15 cellular contexts compared by ENCODE assay signal in the genomic region with DNA sequence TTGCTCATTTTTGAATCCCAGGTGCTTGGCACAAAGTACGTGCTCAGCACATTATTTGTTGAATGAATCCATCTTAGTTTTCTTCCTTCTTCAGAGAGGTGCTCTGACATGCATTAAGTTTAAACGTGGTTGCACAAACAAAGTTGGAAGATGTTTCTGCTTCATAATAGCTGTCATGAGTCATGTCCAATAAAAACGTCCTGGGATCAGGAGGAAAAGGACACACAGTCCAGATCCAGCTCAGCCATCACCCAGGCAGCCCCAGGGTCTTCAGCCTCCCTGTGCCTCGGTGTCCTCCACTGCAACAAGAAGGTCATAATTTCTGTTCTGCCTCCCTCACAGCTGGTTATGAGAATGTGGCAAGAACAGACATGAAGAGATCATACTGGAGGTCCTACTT. TPM values are rescaled to one million over a fixed set of nuclear protein-coding genes. Genes with fewer than 3 reads are reported as not detected.
DNase-seq lines count a peak whose midpoint lies in the region; ATAC-seq and TF ChIP-seq lines count a peak whose summit lies in the region.
"Had no signal": no experiment of that assay in that cellular context is flagged by ENCODE, and none has a peak within 500 bp of the region (broad histone marks: within the 10 kb centered on the region; RNA-seq: fewer than 3 reads in every experiment).

No MANE protein-coding gene starts in this region.

- H3K9ac ChIP-seq in mesenchymal stem cell (ENCODE audit: low read length): no peak overlapping the region
- H3K9ac ChIP-seq: BLaER1 treated with 17β-estradiol and CSF1 and Interleukin-3, amounts not matched to agents 10 nM and 100 nM had no signal

- no peaks in the 10 kb centered on the region for H3K27me3 ChIP-seq in mesenchymal stem cell (ENCODE audit: control insufficient read depth in 1 of 2, insufficient read depth in 1 of 2, low read length in 2 of 2)
- H3K27me3 ChIP-seq: BLaER1 treated with 17β-estradiol and CSF1 and Interleukin-3, amounts not matched to agents 10 nM and 100 nM had no signal

- no peak overlapping the region for H2BK5ac ChIP-seq in mesenchymal stem cell (ENCODE audit: low read depth, low read length, poor library complexity, severe bottlenecking)

- H3K36me3 ChIP-seq in mesenchymal stem cell (ENCODE audit: control insufficient read depth in 1 of 2, insufficient read depth in 2 of 2, low read depth in 1 of 2, low read length in 2 of 2): no peaks in the 10 kb centered on the region
- H3K36me3 ChIP-seq: BLaER1 treated with 17β-estradiol and CSF1 and Interleukin-3, amounts not matched to agents 10 nM and 100 nM had no signal

- no peak overlapping the region for H3K4me2 ChIP-seq in mesenchymal stem cell (ENCODE audit: low read length, poor library complexity, severe bottlenecking)

- no peak overlapping the region for H4K91ac ChIP-seq in mesenchymal stem cell (ENCODE audit: low read length)

- H3K27ac ChIP-seq in mesenchymal stem cell (ENCODE audit: low read length, poor library complexity, severe bottlenecking): no peak overlapping the region
- H3K27ac ChIP-seq: BLaER1 treated with 17β-estradiol and CSF1 and Interleukin-3, amounts not matched to agents 10 nM and 100 nM; epithelial cell of prostate had no signal

- CTCF ChIA-PET in T-cell (lab: Charles Lee): interaction anchor here in 1 of 2 donors (0.6 kb wide), 1 partner anchor 101 kb away, joined by 3 read pairs; no protein-coding TSS in a partner anchor

- H3K27ac Mint-ChIP-seq in T-cell: peak overlapping the region; percentile 64 to 85
- H3K27ac Mint-ChIP-seq: progenitor cell of endocrine pancreas; stimulated activated naive CD8-positive, alpha-beta T cell treated with anti-CD3 and anti-CD28 coated beads, Interleukin-15, Interleukin-2, amounts not matched to agents 100 ng/mL and 50 ng/mL, for 24 hours had no signal

- no peak overlapping the region for H3K18ac ChIP-seq in mesenchymal stem cell (ENCODE audit: low read depth in 1 of 2, low read length in 2 of 2)

- no peaks in the 10 kb centered on the region for H3K9me3 ChIP-seq in mesenchymal stem cell (ENCODE audit: control insufficient read depth, low read length)
- H3K9me3 ChIP-seq: BLaER1 treated with 17β-estradiol and CSF1 and Interleukin-3, amounts not matched to agents 10 nM and 100 nM had no signal

- H3K4ac ChIP-seq in mesenchymal stem cell (ENCODE audit: low read depth in 1 of 2, low read length in 2 of 2): no peak overlapping the region

- no peak overlapping the region for H3K14ac ChIP-seq in mesenchymal stem cell (ENCODE audit: low read length in 2 of 2)

- POLR2A ChIA-PET in T-cell (lab: Charles Lee): no interaction called here

- no peaks in the 10 kb centered on the region for H3K79me1 ChIP-seq in mesenchymal stem cell (replicated peaks; ENCODE audit: low read length, poor library complexity, severe bottlenecking)

- peaks cover 2% of the 10 kb centered on the region for H3K4me1 ChIP-seq in mesenchymal stem cell (ENCODE audit: control insufficient read depth, insufficient read depth, low read depth, low read length)

- ATAC-seq in T-cell (replicated peaks in 1 of 4): no peak
- no peak for ATAC-seq in GM18502 (IDR thresholded peaks at IDR 0.05; ENCODE audit: poor library complexity, unreplicated experiment)
- no peak for ATAC-seq in activated CD4-positive, CD25-positive, alpha-beta regulatory T cell treated with anti-CD3 and anti-CD28 coated beads, Interleukin-2, amount 50 U/mL, for 24 hours
- ATAC-seq in GM19467 (IDR thresholded peaks at IDR 0.05; ENCODE audit: unreplicated experiment): no peak

- H3K4me3 ChIP-seq in AG09309 (ENCODE audit: control insufficient read depth, low read depth, low read length): no peak overlapping the region
- no peak overlapping the region for H3K4me3 ChIP-seq in mesenchymal stem cell (ENCODE audit: insufficient read depth in 1 of 2, low read depth in 1 of 2, low read length in 2 of 2)
- H3K4me3 ChIP-seq: BLaER1 treated with 17β-estradiol and CSF1 and Interleukin-3, amounts not matched to agents 10 nM and 100 nM had no signal

- no peak overlapping the region for H2BK120ac ChIP-seq in mesenchymal stem cell (ENCODE audit: low read depth, low read length)

- H2BK12ac ChIP-seq in mesenchymal stem cell (ENCODE audit: low read length in 2 of 2): no peak overlapping the region

- peaks cover 7 to 24% (median 22%) of the 10 kb centered on the region in 3 donors for H3K4me1 Mint-ChIP-seq in T-cell

- H3K4me3 Mint-ChIP-seq in T-cell: no peak overlapping the region
- H3K4me3 Mint-ChIP-seq: stimulated activated naive CD8-positive, alpha-beta T cell treated with anti-CD3 and anti-CD28 coated beads, Interleukin-15, Interleukin-2, amounts not matched to agents 100 ng/mL and 50 ng/mL, for 24 hours had no signal

- H3K27me3 Mint-ChIP-seq in T-cell: no peaks in the 10 kb centered on the region
- H3K27me3 Mint-ChIP-seq: progenitor cell of endocrine pancreas; stimulated activated naive CD8-positive, alpha-beta T cell treated with anti-CD3 and anti-CD28 coated beads, Interleukin-15, Interleukin-2, amounts not matched to agents 100 ng/mL and 50 ng/mL, for 24 hours had no signal

- no peak overlapping the region for H2AK5ac ChIP-seq in mesenchymal stem cell (ENCODE audit: low read length, severe bottlenecking)

- H2AFZ ChIP-seq in mesenchymal stem cell (ENCODE audit: low read depth, low read length): no peak overlapping the region

- H4K8ac ChIP-seq in mesenchymal stem cell (ENCODE audit: low read length): no peak overlapping the region

- H3K23ac ChIP-seq in mesenchymal stem cell (ENCODE audit: low read length in 2 of 2): no peak overlapping the region

- H2BK15ac ChIP-seq in mesenchymal stem cell (ENCODE audit: low read depth, poor library complexity, severe bottlenecking): no peak overlapping the region

- 28% methylated on average over 3 of the region's 4 CpGs for WGBS in mesenchymal stem cell

- peak; percentile 52 for DNase-seq in AG09309 (ENCODE audit: low read depth)
- DNase-seq in ELR (ENCODE audit: low read depth): peak; percentile 65
- DNase-seq in T-cell: no peak
- DNase-seq in mesenchymal stem cell: peak; percentile 54
- DNase-seq in GM20000 (ENCODE audit: low spot score): no peak
- DNase-seq: activated CD4-positive, alpha-beta T cell treated with anti-CD3 and anti-CD28 coated beads for 4 hours; activated naive CD4-positive, alpha-beta T cell treated with Interleukin-2 at 50 U/mL for 16 hours; stimulated activated CD4-positive, alpha-beta T cell treated with anti-CD3 and anti-CD28 coated beads, Interleukin-4, amount 100 ng/mL, for 24 hours had no signal

- no peaks in the 10 kb centered on the region for H3K36me3 Mint-ChIP-seq in T-cell

- no peaks in the 10 kb centered on the region for H3K9me3 Mint-ChIP-seq in T-cell
- H3K9me3 Mint-ChIP-seq: stimulated activated naive CD8-positive, alpha-beta T cell treated with anti-CD3 and anti-CD28 coated beads, Interleukin-15, Interleukin-2, amounts not matched to agents 100 ng/mL and 50 ng/mL, for 24 hours had no signal

- no peak for TF ChIP-seq CTCF in AG09309 (IDR thresholded peaks at IDR 0.05; ENCODE audit: control insufficient read depth, insufficient read depth, low read depth, low read length, missing control alignments)
- no peak for TF ChIP-seq CTCF in GM20000 (IDR thresholded peaks at IDR 0.05; ENCODE audit: extremely low read depth, missing control alignments)

RNA-seq across cellular contexts. Expression of gene CCNL1, which starts 55.4 kb away (rescaled TPM):
- 1,000 to 10,000 TPM in 2 of 5 donors, 100 to 1,000 TPM in 3; 271 to 1,140 (median 276) TPM for total RNA-seq in T-cell
- 87.8 TPM for polyA plus RNA-seq in mesenchymal stem cell (2013, experiment 1 of 2)
- 78.4 TPM for polyA plus RNA-seq in mesenchymal stem cell (2013, experiment 2 of 2)

Comparison
In these comparisons a context has a peak if more than half of its experiments do, and no peak if none do; other contexts are left out.
1. DNase-seq: peak in AG09309 (single experiment), ELR (single experiment) and mesenchymal stem cell (single experiment); none in T-cell (0 of 34) and GM20000 (single experiment).